18 cellular contexts compared by ENCODE assay signal in genomic region chr3:29195055-29195454, GRCh38.
DNase-seq lines count a peak whose midpoint lies in the region; ATAC-seq and TF ChIP-seq lines count a peak whose summit lies in the region.
"Had no signal": no experiment of that assay in that cellular context is flagged by ENCODE, and none has a peak within 500 bp of the region (broad histone marks: within the 10 kb centered on the region; RNA-seq: fewer than 3 reads in every experiment).

No MANE protein-coding gene starts in this region.

- no peak overlapping the region for H3K27ac Mint-ChIP-seq in mesothelial cell of epicardium
- H3K27ac Mint-ChIP-seq: B cell; CD4-positive, alpha-beta T cell; IgD-negative memory B cell had no signal

- H3K36me3 ChIP-seq in SK-N-SH (replicated peaks in 1 of 2; ENCODE audit: control insufficient read depth in 1 of 2, insufficient read depth in 2 of 2, low read length in 1 of 2), result no peaks in the 10 kb centered on the region
- H3K36me3 ChIP-seq in RWPE2 (ENCODE audit: low read depth), result no peaks in the 10 kb centered on the region

- no peak for TF ChIP-seq EP300 in SK-N-SH (IDR thresholded peaks at IDR 0.05; ENCODE audit: borderline replicate concordance in 1 of 2, low read depth in 1 of 2, low read length in 1 of 2)

- no peaks in the 10 kb centered on the region for H3K27me3 Mint-ChIP-seq in mesothelial cell of epicardium (ENCODE audit: low read depth)
- H3K27me3 Mint-ChIP-seq: B cell; CD4-positive, alpha-beta T cell; IgD-negative memory B cell had no signal

- H3K9me2 ChIP-seq in SK-N-SH, result no peaks in the 10 kb centered on the region

- H4K20me1 ChIP-seq in SK-N-SH (ENCODE audit: insufficient read depth), result no peaks in the 10 kb centered on the region

- ATAC-seq in SK-N-SH treated with all-trans-retinoic acid at 6 μM for 48 hours (no peak), RWPE2 (ENCODE audit: low read depth) (peak; percentile 97), foreskin keratinocyte (peak; percentile 99)

- H3K9ac ChIP-seq in SK-N-SH, result no peak overlapping the region

- WGBS in SK-N-SH (ENCODE audit: low lambda C conversion rate), result 48% methylated on average over 3 of the region's 3 CpGs

- H3K4me3 Mint-ChIP-seq in mesothelial cell of epicardium, result no peak overlapping the region
- H3K4me3 Mint-ChIP-seq: B cell; CD4-positive, alpha-beta T cell; IgD-negative memory B cell had no signal

- H3K27ac ChIP-seq in SK-N-SH (ENCODE audit: low read depth in 2 of 2, low read length in 1 of 2), result no peak overlapping the region
- peak overlapping the region; percentile 24 for H3K27ac ChIP-seq in RWPE2 (ENCODE audit: poor library complexity, severe bottlenecking)
- no peak overlapping the region for H3K27ac ChIP-seq in foreskin keratinocyte
- H3K27ac ChIP-seq: 22Rv1 had no signal

- H3K27me3 ChIP-seq in SK-N-SH (ENCODE audit: insufficient read depth) (no peaks in the 10 kb centered on the region), RWPE2 (ENCODE audit: insufficient read depth, poor library complexity, severe bottlenecking) (no peaks in the 10 kb centered on the region), foreskin keratinocyte (no peaks in the 10 kb centered on the region)

- H3K4me2 ChIP-seq in SK-N-SH, result no peak overlapping the region

- H3K79me2 ChIP-seq in SK-N-SH (ENCODE audit: insufficient read depth), result no peaks in the 10 kb centered on the region

- H3K4me1 Mint-ChIP-seq in mesothelial cell of epicardium, result no peaks in the 10 kb centered on the region
- H3K4me1 Mint-ChIP-seq: B cell, IgD-negative memory B cell had no signal

- no peaks in the 10 kb centered on the region for H3K4me1 ChIP-seq in SK-N-SH (ENCODE audit: control insufficient read depth in 1 of 2, insufficient read depth in 2 of 2, low read depth in 1 of 2, low read length in 1 of 2)
- peaks cover 4% of the 10 kb centered on the region for H3K4me1 ChIP-seq in RWPE2 (ENCODE audit: insufficient read depth, poor library complexity, severe bottlenecking)
- peaks cover 5% of the 10 kb centered on the region for H3K4me1 ChIP-seq in foreskin keratinocyte

- no peak for TF ChIP-seq RAD21 in SK-N-SH (IDR thresholded peaks at IDR 0.05; ENCODE audit: low read length)

- CTCF ChIA-PET in SK-N-SH (lab: Yijun Ruan, JAX), result interaction anchor here (0.6 to 0.7 kb wide), 2 partner anchors 23 to 376 kb away, joined by 3 to 4 read pairs; no protein-coding TSS in a partner anchor

- peaks cover 41% of the 10 kb centered on the region for H3K9me3 Mint-ChIP-seq in mesothelial cell of epicardium

- no peak overlapping the region for H2AFZ ChIP-seq in SK-N-SH (ENCODE audit: low read depth)

- TF ChIP-seq CTCF in SK-N-SH (IDR thresholded peaks at IDR 0.05), result no peak
- TF ChIP-seq CTCF in RWPE2 (IDR thresholded peaks at IDR 0.05; ENCODE audit: poor library complexity, severe bottlenecking), result no peak
- TF ChIP-seq CTCF in foreskin keratinocyte (conservative IDR thresholded peaks at IDR 0.05), result no peak
- TF ChIP-seq CTCF in retinal pigment epithelial cell (conservative IDR thresholded peaks at IDR 0.05; ENCODE audit: low read depth, low read length), result no peak
- no peak for TF ChIP-seq CTCF in mesothelial cell of epicardium (IDR thresholded peaks at IDR 0.05; ENCODE audit: unreplicated experiment)

- DNase-seq in SK-N-SH, result no peak
- peak; percentile 77 for DNase-seq in RWPE2 (ENCODE audit: low spot score)
- peak; percentile 90 to 96 for DNase-seq in foreskin keratinocyte
- DNase-seq in retinal pigment epithelial cell (ENCODE audit: low read depth), result peak; percentile 28
- no peak for DNase-seq in cerebellum (ENCODE audit: low spot score)
- no peak for DNase-seq in superior temporal gyrus (ENCODE audit: extremely low spot score)
- DNase-seq in mesothelial cell of epicardium (ENCODE audit: low spot score in 2 of 2, unreplicated experiment in 2 of 2), result no peak
- DNase-seq: CD4-positive, alpha-beta T cell; DMS53; HCEC 1CT; MV-4-11; NCI-H1417 treated with DMSO at 0.1 percent for 48 hours; NCI-H1930; NCI-H748 treated with DMSO at 0.1 percent for 48 hours had no signal

- H3F3A ChIP-seq in SK-N-SH (replicated peaks; ENCODE audit: insufficient read depth), result peaks cover 7% of the 10 kb centered on the region

- POLR2A ChIA-PET in SK-N-SH (lab: Yijun Ruan, JAX), result no interaction called here

- H3K4me3 ChIP-seq in SK-N-SH (ENCODE audit: low read depth in 2 of 2, low read length in 1 of 2) (no peak overlapping the region), RWPE2 (ENCODE audit: severe bottlenecking) (no peak overlapping the region), retinal pigment epithelial cell (ENCODE audit: low read length) (no peak overlapping the region)

- peaks cover 3% of the 10 kb centered on the region for H3K36me3 Mint-ChIP-seq in mesothelial cell of epicardium

- peaks cover 19% of the 10 kb centered on the region for H3K9me3 ChIP-seq in SK-N-SH
- peaks cover 11% of the 10 kb centered on the region for H3K9me3 ChIP-seq in RWPE2 (ENCODE audit: severe bottlenecking)

TF ChIP-seq in SK-N-SH, 30 proteins besides CTCF, POLR2A, EP300 and RAD21:
- 0 out of 2 replicates have a peak, but pooled peaks have one; percentile 7 for TF ChIP-seq NFIC (IDR thresholded peaks at IDR 0.05; ENCODE audit: borderline replicate concordance)
- no peak for TF ChIP-seq TEAD4 (IDR thresholded peaks at IDR 0.05; ENCODE audit: borderline replicate concordance, insufficient read depth)
- no peak for TF ChIP-seq MEF2A (IDR thresholded peaks at IDR 0.05; ENCODE audit: borderline replicate concordance, low read depth)

TF ChIP-seq in SK-N-SH treated with all-trans-retinoic acid at 6 μM for 48 hours, 23 proteins besides CTCF, POLR2A, EP300 and RAD21 (continues in another document):
- TF ChIP-seq CREB5 (CRISPR knock-in tag; IDR thresholded peaks at IDR 0.05; ENCODE audit: low read depth), result no peak
- TF ChIP-seq ZFP30 (CRISPR knock-in tag; IDR thresholded peaks at IDR 0.05), result no peak
- TF ChIP-seq OSR1 (CRISPR knock-in tag; IDR thresholded peaks at IDR 0.05), result no peak
- TF ChIP-seq ARNTL (CRISPR knock-in tag; IDR thresholded peaks at IDR 0.05; ENCODE audit: borderline replicate concordance, low read depth), result no peak
- no peak for TF ChIP-seq CSDC2 (CRISPR knock-in tag; IDR thresholded peaks at IDR 0.05)
- TF ChIP-seq ISL1 (CRISPR knock-in tag; IDR thresholded peaks at IDR 0.05), result no peak
- TF ChIP-seq PPARA (CRISPR knock-in tag; IDR thresholded peaks at IDR 0.05; ENCODE audit: borderline replicate concordance), result no peak
- no peak for TF ChIP-seq TCF4 (CRISPR knock-in tag; IDR thresholded peaks at IDR 0.05; ENCODE audit: borderline replicate concordance)
- no peak for TF ChIP-seq ZC3H10 (CRISPR knock-in tag; IDR thresholded peaks at IDR 0.05)
- no peak for TF ChIP-seq ZNF565 (CRISPR knock-in tag; conservative IDR thresholded peaks at IDR 0.05; ENCODE audit: low read depth)
- TF ChIP-seq BACH2 (CRISPR knock-in tag; IDR thresholded peaks at IDR 0.05; ENCODE audit: borderline replicate concordance), result no peak
- TF ChIP-seq SNAI2 (CRISPR knock-in tag; IDR thresholded peaks at IDR 0.05), result no peak
- TF ChIP-seq, protein P1, sequence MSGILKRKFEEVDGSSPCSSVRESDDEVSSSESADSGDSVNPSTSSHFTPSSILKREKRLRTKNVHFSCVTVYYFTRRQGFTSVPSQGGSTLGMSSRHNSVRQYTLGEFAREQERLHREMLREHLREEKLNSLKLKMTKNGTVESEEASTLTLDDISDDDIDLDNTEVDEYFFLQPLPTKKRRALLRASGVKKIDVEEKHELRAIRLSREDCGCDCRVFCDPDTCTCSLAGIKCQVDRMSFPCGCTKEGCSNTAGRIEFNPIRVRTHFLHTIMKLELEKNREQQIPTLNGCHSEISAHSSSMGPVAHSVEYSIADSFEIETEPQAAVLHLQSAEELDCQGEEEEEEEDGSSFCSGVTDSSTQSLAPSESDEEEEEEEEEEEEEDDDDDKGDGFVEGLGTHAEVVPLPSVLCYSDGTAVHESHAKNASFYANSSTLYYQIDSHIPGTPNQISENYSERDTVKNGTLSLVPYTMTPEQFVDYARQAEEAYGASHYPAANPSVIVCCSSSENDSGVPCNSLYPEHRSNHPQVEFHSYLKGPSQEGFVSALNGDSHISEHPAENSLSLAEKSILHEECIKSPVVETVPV (CRISPR knock-in tag; IDR thresholded peaks at IDR 0.05), result no peak
- TF ChIP-seq RARB (CRISPR knock-in tag; IDR thresholded peaks at IDR 0.05), result no peak
- no peak for TF ChIP-seq ZNF8 (CRISPR knock-in tag; IDR thresholded peaks at IDR 0.05)
- no peak for TF ChIP-seq TOX (CRISPR knock-in tag; IDR thresholded peaks at IDR 0.05; ENCODE audit: borderline replicate concordance)

Comparison
In these comparisons a context has a peak if more than half of its experiments do, and no peak if none do; other contexts are left out.
1. DNase-seq: peak in RWPE2 (single experiment), foreskin keratinocyte (2 of 2) and retinal pigment epithelial cell (single experiment); none in SK-N-SH (single experiment), cerebellum (single experiment), superior temporal gyrus (single experiment) and mesothelial cell of epicardium (0 of 2).